9 cellular contexts compared by ENCODE assay signal in the genomic region with DNA sequence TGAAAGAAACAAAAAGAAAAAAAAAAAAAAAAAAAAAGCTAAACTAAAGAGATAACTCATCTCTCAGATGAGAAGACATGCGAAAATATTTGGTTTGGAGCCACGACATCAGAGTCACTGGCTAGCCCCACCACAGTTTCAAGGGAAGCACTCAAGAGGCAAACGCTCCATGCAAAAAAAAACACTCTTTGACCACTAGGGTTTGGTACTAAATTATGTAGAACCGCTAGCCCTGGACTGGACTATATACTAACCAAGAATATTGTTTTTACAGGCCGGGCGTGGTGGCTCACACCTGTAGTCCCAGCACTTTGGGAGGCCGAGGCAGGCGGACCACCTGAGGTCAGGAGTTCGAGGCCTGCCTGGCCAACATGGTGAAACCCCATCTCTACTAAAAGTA.
"Had no signal": no experiment of that assay in that cellular context is flagged by ENCODE, and none has a peak within 500 bp of the region (broad histone marks: within the 10 kb centered on the region; RNA-seq: fewer than 3 reads in every experiment).

No MANE protein-coding gene starts in this region.

- ATAC-seq: HCT116, HepG2 had no signal

- H3K4me3 Mint-ChIP-seq: IgD-negative memory B cell had no signal

- H3K27ac ChIP-seq: GM23248, HL-60 had no signal

- H3K4me3 ChIP-seq: GM23248, HAP-1 had no signal

- H3K9me3 ChIP-seq: HAP-1 had no signal

- H2AFZ ChIP-seq: GM23248 had no signal

- H3K4me1 ChIP-seq: HAP-1 had no signal

- H3K27ac Mint-ChIP-seq: IgD-negative memory B cell had no signal

- H3K9ac ChIP-seq: GM23248 had no signal

- FAIRE-seq: HepG2 had no signal

- DNase-seq: GM23248, GOT3, H7, KG1 had no signal

- H3K27me3 Mint-ChIP-seq: IgD-negative memory B cell had no signal

- H3K9me3 Mint-ChIP-seq: IgD-negative memory B cell had no signal
